In the genomic region with DNA sequence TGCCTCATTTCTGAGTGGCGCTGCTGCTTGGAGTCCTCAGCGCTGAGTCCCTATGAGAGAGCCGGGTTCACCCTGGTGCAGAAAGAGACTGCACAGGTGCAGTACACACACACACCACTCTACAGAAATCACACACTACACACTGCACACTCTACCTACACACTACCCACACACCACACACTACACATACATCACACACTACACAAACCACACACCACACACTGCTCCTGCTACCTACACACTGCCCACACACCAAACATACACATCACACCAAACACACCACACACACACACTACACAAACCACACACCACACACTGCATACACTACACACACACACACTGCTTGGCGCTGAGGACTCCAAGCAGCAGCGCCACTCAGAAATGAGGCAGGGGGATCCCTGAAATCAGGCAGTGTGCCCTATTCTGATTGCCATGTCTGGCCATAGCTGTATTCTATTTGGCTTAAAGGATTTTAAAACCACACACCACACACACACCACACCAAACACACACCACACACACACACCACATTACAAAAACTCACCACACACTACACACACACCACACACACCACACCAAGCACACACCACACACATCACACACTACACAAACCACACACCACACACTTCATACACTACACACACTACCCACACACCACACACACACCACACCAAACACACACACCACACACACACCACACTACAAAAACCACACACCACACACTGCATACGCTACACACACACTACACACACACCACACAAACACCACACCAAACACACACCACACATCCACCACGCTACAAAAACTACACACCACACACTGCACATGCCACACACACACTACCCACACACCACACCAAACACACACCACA, we compare ENCODE assay signal across 1 cellular context.
TF ChIP-seq lines count a peak whose summit lies in the region.

No MANE protein-coding gene starts in this region.

TF ChIP-seq in IMR-90, 13 proteins besides CTCF, POLR2A, EP300 and RAD21:
- TF ChIP-seq CHD1 (IDR thresholded peaks at IDR 0.05; ENCODE audit: low read depth, low read length), result no peak
- TF ChIP-seq MXI1 (IDR thresholded peaks at IDR 0.05; ENCODE audit: borderline replicate concordance, low read depth, low read length), result no peak
- TF ChIP-seq RFX5 (IDR thresholded peaks at IDR 0.05; ENCODE audit: low read depth, low read length), result no peak
- TF ChIP-seq USF2 (IDR thresholded peaks at IDR 0.05; ENCODE audit: low read depth, low read length), result no peak
- no peak for TF ChIP-seq FOS (IDR thresholded peaks at IDR 0.05; ENCODE audit: low read depth, low read length)
- TF ChIP-seq SMC3 (IDR thresholded peaks at IDR 0.05; ENCODE audit: low read depth, low read length), result no peak
- no peak for TF ChIP-seq BHLHE40 (IDR thresholded peaks at IDR 0.05; ENCODE audit: low read depth, low read length)
- TF ChIP-seq, protein P1, sequence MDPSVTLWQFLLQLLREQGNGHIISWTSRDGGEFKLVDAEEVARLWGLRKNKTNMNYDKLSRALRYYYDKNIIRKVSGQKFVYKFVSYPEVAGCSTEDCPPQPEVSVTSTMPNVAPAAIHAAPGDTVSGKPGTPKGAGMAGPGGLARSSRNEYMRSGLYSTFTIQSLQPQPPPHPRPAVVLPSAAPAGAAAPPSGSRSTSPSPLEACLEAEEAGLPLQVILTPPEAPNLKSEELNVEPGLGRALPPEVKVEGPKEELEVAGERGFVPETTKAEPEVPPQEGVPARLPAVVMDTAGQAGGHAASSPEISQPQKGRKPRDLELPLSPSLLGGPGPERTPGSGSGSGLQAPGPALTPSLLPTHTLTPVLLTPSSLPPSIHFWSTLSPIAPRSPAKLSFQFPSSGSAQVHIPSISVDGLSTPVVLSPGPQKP (IDR thresholded peaks at IDR 0.05; ENCODE audit: borderline replicate concordance, low read depth, low read length), result no peak
- no peak for TF ChIP-seq MAFK (IDR thresholded peaks at IDR 0.05; ENCODE audit: low read depth, low read length)
- TF ChIP-seq NFE2L2 (IDR thresholded peaks at IDR 0.05; ENCODE audit: low read depth, low read length), result no peak
- no peak for TF ChIP-seq RCOR1 (IDR thresholded peaks at IDR 0.05; ENCODE audit: insufficient replicate concordance, low read length)
- TF ChIP-seq CEBPB (IDR thresholded peaks at IDR 0.05; ENCODE audit: low read depth, low read length), result no peak
- no peak for TF ChIP-seq MAZ (IDR thresholded peaks at IDR 0.05; ENCODE audit: borderline replicate concordance, low read depth, low read length)
